ENCODE assay signal across 12 cellular contexts in the genomic region with DNA sequence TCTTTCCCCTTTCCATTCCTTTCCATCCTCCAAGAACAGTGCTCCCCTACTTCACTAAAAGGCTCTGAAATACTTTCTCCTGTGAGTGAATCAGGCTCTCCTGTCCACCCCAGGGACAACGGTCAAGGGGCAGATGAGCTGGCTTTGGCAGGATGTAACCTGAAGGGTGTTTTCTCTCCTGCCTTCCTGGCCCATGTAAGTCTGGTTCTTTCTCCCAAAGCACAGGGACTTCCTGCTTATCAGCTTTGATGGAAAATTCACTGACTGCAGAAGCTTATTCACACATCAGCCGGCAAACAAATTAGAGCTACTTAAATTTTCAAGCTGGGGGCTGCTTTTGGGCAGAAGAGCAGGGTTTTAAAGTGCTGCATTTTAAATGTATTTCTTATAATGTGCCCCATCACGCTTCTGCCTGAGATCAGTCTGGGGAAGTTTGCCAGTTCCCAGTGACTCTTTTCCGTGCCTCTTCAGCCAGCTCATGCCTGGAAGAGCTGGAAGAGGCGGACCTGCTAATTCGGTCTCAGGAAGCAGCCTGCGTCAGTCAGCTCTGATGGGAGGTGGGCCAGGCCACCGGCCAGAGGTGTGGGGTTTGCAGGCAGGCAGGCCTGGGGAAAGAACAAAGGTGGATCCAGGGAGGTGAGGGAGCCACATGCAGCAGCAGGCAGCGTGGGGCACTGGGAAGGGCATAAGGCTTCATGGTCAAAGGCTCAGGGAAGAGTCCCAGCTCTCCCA.
DNase-seq lines count a peak whose midpoint lies in the region; ATAC-seq, FAIRE-seq and TF ChIP-seq lines count a peak whose summit lies in the region.
"Had no signal": no experiment of that assay in that cellular context is flagged by ENCODE, and none has a peak within 500 bp of the region (broad histone marks: within the 10 kb centered on the region; RNA-seq: fewer than 3 reads in every experiment).

No MANE protein-coding gene starts in this region.

- no peak overlapping the region for H3K27ac ChIP-seq in GM23338 (ENCODE audit: low read depth)

- H3F3A ChIP-seq in GM23338 (replicated peaks; ENCODE audit: low read depth): no peaks in the 10 kb centered on the region

- H3K9me2 ChIP-seq in GM23338 (ENCODE audit: insufficient read depth): no peaks in the 10 kb centered on the region

- H2AFZ ChIP-seq in GM23338: no peak overlapping the region

- H3K4me1 ChIP-seq in GM23338 (ENCODE audit: insufficient read depth): no peaks in the 10 kb centered on the region

- no peak for DNase-seq in GM23338 (ENCODE audit: low spot score)
- DNase-seq in astrocyte of the cerebellum (ENCODE audit: low read depth): peak; percentile 6
- DNase-seq in Right ventricle myocardium superior: peak; percentile 62
- peak; percentile 33 for DNase-seq in putamen (ENCODE audit: low spot score)
- no peak for DNase-seq in NCI-H2029 treated with DMSO at 0.1 percent for 48 hours (lab: John Stamatoyannopoulos, UW)
- no peak for DNase-seq in urothelium cell line (ENCODE audit: low spot score)
- DNase-seq in OCI-M2 (lab: John Stamatoyannopoulos, UW; ENCODE audit: unreplicated experiment): no peak
- DNase-seq: COR-L47, GOT3 had no signal

- intact Hi-C loops in Right ventricle myocardium superior (cut with DNase I): no loop called here

- no peak overlapping the region for H3K4me3 Mint-ChIP-seq in GM23338

- H3K36me3 ChIP-seq in GM23338 (ENCODE audit: insufficient read depth): no peaks in the 10 kb centered on the region

- H3K79me2 ChIP-seq in GM23338 (replicated peaks; ENCODE audit: insufficient read depth): no peaks in the 10 kb centered on the region

- no peak overlapping the region for H3K27ac Mint-ChIP-seq in GM23338

- ATAC-seq in GM23338 (peak; percentile 63), Right ventricle myocardium superior (ENCODE audit: poor library complexity) (peak; percentile 86), HG03097 (IDR thresholded peaks at IDR 0.05; ENCODE audit: low FRiP score, unreplicated experiment) (no peak)

- H3K9me3 Mint-ChIP-seq in GM23338: no peaks in the 10 kb centered on the region

- FAIRE-seq in urothelium cell line (lab: Jason Lieb, UNC): no peak

- H4K20me1 ChIP-seq in GM23338 (replicated peaks; ENCODE audit: insufficient read depth): no peaks in the 10 kb centered on the region

- H3K36me3 Mint-ChIP-seq in GM23338 (ENCODE audit: low read depth): no peaks in the 10 kb centered on the region

- H3K4me2 ChIP-seq in GM23338: no peak overlapping the region

- TF ChIP-seq CTCF in GM23338 (conservative IDR thresholded peaks at IDR 0.05; ENCODE audit: low read depth in 2 of 2) (no peak), astrocyte of the cerebellum (IDR thresholded peaks at IDR 0.05; ENCODE audit: low read depth, low read length, missing control alignments) (no peak)

- H3K27me3 ChIP-seq in GM23338 (ENCODE audit: insufficient read depth): no peaks in the 10 kb centered on the region

- no peak overlapping the region for H3K4me3 ChIP-seq in GM23338
- no peak overlapping the region for H3K4me3 ChIP-seq in astrocyte of the cerebellum (ENCODE audit: low read depth, low read length)
- H3K4me3 ChIP-seq: lung, skin epidermis had no signal

- peaks cover 7% of the 10 kb centered on the region for H3K27me3 Mint-ChIP-seq in GM23338 (ENCODE audit: insufficient read depth, low read depth, poor library complexity)

- peaks cover 14% of the 10 kb centered on the region; the same call in 2 of the 3 replicates for H3K4me1 Mint-ChIP-seq in GM23338

- in situ Hi-C loops in astrocyte of the cerebellum (cut with HindIII; ENCODE audit: low sequenced_read_pairs): no loop called here

TF ChIP-seq in GM23338, 12 proteins besides CTCF, POLR2A, EP300 and RAD21:
- TF ChIP-seq ZNF331 (CRISPR knock-in tag; IDR thresholded peaks at IDR 0.05; ENCODE audit: low read depth) (no peak), CREB1 (CRISPR knock-in tag; IDR thresholded peaks at IDR 0.05; ENCODE audit: low read depth) (no peak), POLR2AphosphoS5 (IDR thresholded peaks at IDR 0.05; ENCODE audit: low read depth) (no peak)
- TF ChIP-seq, protein P1, sequence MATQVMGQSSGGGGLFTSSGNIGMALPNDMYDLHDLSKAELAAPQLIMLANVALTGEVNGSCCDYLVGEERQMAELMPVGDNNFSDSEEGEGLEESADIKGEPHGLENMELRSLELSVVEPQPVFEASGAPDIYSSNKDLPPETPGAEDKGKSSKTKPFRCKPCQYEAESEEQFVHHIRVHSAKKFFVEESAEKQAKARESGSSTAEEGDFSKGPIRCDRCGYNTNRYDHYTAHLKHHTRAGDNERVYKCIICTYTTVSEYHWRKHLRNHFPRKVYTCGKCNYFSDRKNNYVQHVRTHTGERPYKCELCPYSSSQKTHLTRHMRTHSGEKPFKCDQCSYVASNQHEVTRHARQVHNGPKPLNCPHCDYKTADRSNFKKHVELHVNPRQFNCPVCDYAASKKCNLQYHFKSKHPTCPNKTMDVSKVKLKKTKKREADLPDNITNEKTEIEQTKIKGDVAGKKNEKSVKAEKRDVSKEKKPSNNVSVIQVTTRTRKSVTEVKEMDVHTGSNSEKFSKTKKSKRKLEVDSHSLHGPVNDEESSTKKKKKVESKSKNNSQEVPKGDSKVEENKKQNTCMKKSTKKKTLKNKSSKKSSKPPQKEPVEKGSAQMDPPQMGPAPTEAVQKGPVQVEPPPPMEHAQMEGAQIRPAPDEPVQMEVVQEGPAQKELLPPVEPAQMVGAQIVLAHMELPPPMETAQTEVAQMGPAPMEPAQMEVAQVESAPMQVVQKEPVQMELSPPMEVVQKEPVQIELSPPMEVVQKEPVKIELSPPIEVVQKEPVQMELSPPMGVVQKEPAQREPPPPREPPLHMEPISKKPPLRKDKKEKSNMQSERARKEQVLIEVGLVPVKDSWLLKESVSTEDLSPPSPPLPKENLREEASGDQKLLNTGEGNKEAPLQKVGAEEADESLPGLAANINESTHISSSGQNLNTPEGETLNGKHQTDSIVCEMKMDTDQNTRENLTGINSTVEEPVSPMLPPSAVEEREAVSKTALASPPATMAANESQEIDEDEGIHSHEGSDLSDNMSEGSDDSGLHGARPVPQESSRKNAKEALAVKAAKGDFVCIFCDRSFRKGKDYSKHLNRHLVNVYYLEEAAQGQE (IDR thresholded peaks at IDR 0.05; ENCODE audit: unreplicated experiment): no peak
- TF ChIP-seq, protein P2, sequence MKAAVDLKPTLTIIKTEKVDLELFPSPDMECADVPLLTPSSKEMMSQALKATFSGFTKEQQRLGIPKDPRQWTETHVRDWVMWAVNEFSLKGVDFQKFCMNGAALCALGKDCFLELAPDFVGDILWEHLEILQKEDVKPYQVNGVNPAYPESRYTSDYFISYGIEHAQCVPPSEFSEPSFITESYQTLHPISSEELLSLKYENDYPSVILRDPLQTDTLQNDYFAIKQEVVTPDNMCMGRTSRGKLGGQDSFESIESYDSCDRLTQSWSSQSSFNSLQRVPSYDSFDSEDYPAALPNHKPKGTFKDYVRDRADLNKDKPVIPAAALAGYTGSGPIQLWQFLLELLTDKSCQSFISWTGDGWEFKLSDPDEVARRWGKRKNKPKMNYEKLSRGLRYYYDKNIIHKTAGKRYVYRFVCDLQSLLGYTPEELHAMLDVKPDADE (IDR thresholded peaks at IDR 0.05): no peak

Comparison
In these comparisons a context has a peak if more than half of its experiments do, and no peak if none do; other contexts are left out.
1. DNase-seq: peak in astrocyte of the cerebellum (single experiment), Right ventricle myocardium superior (single experiment) and putamen (single experiment); none in GM23338 (single experiment), NCI-H2029 treated with DMSO at 0.1 percent for 48 hours (single experiment), urothelium cell line (single experiment) and OCI-M2 (single experiment).